1 cellular context compared by ENCODE assay signal in the genomic region with DNA sequence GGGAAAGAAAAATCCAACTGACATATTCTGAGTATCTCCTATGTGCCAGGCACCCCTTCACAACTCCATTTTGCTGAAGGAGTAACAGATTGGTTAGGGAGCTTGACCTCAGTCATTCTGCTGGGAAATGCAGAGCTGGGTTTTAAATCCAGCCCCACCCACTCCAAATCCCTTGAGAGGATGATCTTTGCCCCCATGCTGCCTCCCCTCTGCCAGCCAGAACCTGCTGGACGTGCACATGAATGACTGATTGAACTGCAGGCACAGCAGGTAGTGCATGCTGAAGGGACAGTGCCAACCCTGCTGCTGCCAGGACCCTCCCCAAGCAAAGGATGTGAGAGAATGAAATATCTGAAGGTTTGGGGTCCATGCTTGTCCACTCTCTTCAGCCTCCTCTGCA.
TF ChIP-seq lines count a peak whose summit lies in the region.

No MANE protein-coding gene starts in this region.

TF ChIP-seq in HepG2, 621 proteins besides CTCF, POLR2A, EP300 and RAD21 (continued from another document):
- TF ChIP-seq, protein P1, sequence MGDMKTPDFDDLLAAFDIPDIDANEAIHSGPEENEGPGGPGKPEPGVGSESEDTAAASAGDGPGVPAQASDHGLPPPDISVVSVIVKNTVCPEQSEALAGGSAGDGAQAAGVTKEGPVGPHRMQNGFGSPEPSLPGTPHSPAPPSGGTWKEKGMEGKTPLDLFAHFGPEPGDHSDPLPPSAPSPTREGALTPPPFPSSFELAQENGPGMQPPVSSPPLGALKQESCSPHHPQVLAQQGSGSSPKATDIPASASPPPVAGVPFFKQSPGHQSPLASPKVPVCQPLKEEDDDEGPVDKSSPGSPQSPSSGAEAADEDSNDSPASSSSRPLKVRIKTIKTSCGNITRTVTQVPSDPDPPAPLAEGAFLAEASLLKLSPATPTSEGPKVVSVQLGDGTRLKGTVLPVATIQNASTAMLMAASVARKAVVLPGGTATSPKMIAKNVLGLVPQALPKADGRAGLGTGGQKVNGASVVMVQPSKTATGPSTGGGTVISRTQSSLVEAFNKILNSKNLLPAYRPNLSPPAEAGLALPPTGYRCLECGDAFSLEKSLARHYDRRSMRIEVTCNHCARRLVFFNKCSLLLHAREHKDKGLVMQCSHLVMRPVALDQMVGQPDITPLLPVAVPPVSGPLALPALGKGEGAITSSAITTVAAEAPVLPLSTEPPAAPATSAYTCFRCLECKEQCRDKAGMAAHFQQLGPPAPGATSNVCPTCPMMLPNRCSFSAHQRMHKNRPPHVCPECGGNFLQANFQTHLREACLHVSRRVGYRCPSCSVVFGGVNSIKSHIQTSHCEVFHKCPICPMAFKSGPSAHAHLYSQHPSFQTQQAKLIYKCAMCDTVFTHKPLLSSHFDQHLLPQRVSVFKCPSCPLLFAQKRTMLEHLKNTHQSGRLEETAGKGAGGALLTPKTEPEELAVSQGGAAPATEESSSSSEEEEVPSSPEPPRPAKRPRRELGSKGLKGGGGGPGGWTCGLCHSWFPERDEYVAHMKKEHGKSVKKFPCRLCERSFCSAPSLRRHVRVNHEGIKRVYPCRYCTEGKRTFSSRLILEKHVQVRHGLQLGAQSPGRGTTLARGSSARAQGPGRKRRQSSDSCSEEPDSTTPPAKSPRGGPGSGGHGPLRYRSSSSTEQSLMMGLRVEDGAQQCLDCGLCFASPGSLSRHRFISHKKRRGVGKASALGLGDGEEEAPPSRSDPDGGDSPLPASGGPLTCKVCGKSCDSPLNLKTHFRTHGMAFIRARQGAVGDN (CRISPR knock-in tag; IDR thresholded peaks at IDR 0.05): peak; percentile 37
- no peak for TF ChIP-seq BCLAF1 (IDR thresholded peaks at IDR 0.05)
- TF ChIP-seq ZSCAN25 (CRISPR knock-in tag; IDR thresholded peaks at IDR 0.05): 0 out of 2 replicates have a peak, but pooled peaks have one; percentile 59
